ENCODE assay signal across 8 cellular contexts in genomic region chr6:36197739-36198221, GRCh38. TPM values are rescaled to one million over a fixed set of nuclear protein-coding genes. Genes with fewer than 3 reads are reported as not detected.
DNase-seq lines count a peak whose midpoint lies in the region; ATAC-seq, FAIRE-seq and TF ChIP-seq lines count a peak whose summit lies in the region.

No MANE protein-coding gene starts in this region.

- H3K9me3 Mint-ChIP-seq in glutamatergic neuron (ENCODE audit: unreplicated experiment) = peaks cover 15% of the 10 kb centered on the region

- peaks cover 13% of the 10 kb centered on the region for H3K4me1 Mint-ChIP-seq in glutamatergic neuron (ENCODE audit: low read depth, unreplicated experiment)

- peaks cover 4% of the 10 kb centered on the region for H3K27me3 Mint-ChIP-seq in glutamatergic neuron (ENCODE audit: unreplicated experiment)

- H4K20me1 ChIP-seq in HCT116 (ENCODE audit: insufficient read depth) (no peaks in the 10 kb centered on the region), SU-DHL-6 (ENCODE audit: low read depth, low read length) (no peaks in the 10 kb centered on the region)

- H3K9ac ChIP-seq in HCT116 (ENCODE audit: low read length) = peak overlapping the region; percentile 70
- peak overlapping the region; percentile 58 for H3K9ac ChIP-seq in SU-DHL-6 (ENCODE audit: low read length)
- H3K9ac ChIP-seq in skeletal muscle tissue (ENCODE audit: low read depth in 1 of 3, low read length in 3 of 3) = no peak overlapping the region

- CTCF ChIA-PET in HCT116 (lab: Charles Lee) = no interaction called here

- peaks cover 30% of the 10 kb centered on the region for H3K79me2 ChIP-seq in HCT116 (ENCODE audit: insufficient read depth, low read length)
- peaks cover 41% of the 10 kb centered on the region for H3K79me2 ChIP-seq in SU-DHL-6 (ENCODE audit: insufficient read depth, low read length)

- H2AFZ ChIP-seq in HCT116 (ENCODE audit: low read depth, low read length, poor library complexity, severe bottlenecking) = no peak overlapping the region
- no peak overlapping the region for H2AFZ ChIP-seq in SU-DHL-6 (ENCODE audit: low read depth, low read length, severe bottlenecking)

- H3K4me3 Mint-ChIP-seq in glutamatergic neuron (ENCODE audit: unreplicated experiment) = peak overlapping the region; percentile 88

- TF ChIP-seq CTCF in HCT116 (IDR thresholded peaks at IDR 0.05 in 2 of 3, conservative IDR thresholded peaks at IDR 0.05 in 1 of 3; ENCODE audit: borderline replicate concordance in 1 of 3, insufficient read depth in 1 of 3, low read depth in 2 of 3, low read length in 2 of 3) = no peak
- no peak for TF ChIP-seq CTCF in SU-DHL-6 (IDR thresholded peaks at IDR 0.05; ENCODE audit: insufficient read depth, low read length, poor library complexity, severe bottlenecking)
- TF ChIP-seq CTCF in glutamatergic neuron (IDR thresholded peaks at IDR 0.05; ENCODE audit: partially characterized antibody, unreplicated experiment) = no peak

- TF ChIP-seq RAD21 in HCT116 (IDR thresholded peaks at IDR 0.05; ENCODE audit: low read depth) = no peak

- intact Hi-C loops in HCT116 (cut with micrococcal nuclease) = loop anchor here (2.0 kb wide), 2 partner anchors 67 to 171 kb away; partner anchors contain the start of genes MAPK13 and MAPK14

- H3K27me3 ChIP-seq in HCT116 (ENCODE audit: insufficient read depth, low read length) (no peaks in the 10 kb centered on the region), SU-DHL-6 (ENCODE audit: low read length) (no peaks in the 10 kb centered on the region), skeletal muscle tissue (ENCODE audit: control insufficient read depth in 3 of 3, insufficient read depth in 3 of 3, low read length in 3 of 3) (no peaks in the 10 kb centered on the region)

- H3K4me1 ChIP-seq in HCT116 (ENCODE audit: control insufficient read depth in 1 of 2, insufficient read depth in 2 of 2, low read length in 2 of 2) (peaks cover 5 to 17% of the 10 kb centered on the region in 2 experiments; a peak in 3 of 4 replicates), skeletal muscle tissue (ENCODE audit: control insufficient read depth in 3 of 3, insufficient read depth in 3 of 3, low read length in 3 of 3) (peaks cover 12 to 16% (median 13%) of the 10 kb centered on the region in 3 donors)

- ATAC-seq in HCT116 = no peak
- ATAC-seq in GM19463 (IDR thresholded peaks at IDR 0.05; ENCODE audit: unreplicated experiment) = no peak

- POLR2A ChIA-PET in HCT116 (lab: Charles Lee) = interaction anchor here (0.7 kb wide), 1 partner anchor 68 kb away, joined by 4 read pairs; no protein-coding TSS in a partner anchor

- TF ChIP-seq POLR2A in HCT116 (IDR thresholded peaks at IDR 0.05; ENCODE audit: borderline replicate concordance, extremely low read depth, insufficient read depth, insufficient read length) = no peak

- H3K4me2 ChIP-seq in HCT116 (ENCODE audit: low read length) (peak overlapping the region; percentile 91), SU-DHL-6 (ENCODE audit: low read depth, low read length, poor library complexity, severe bottlenecking) (peak overlapping the region; percentile 60)

- H3K4me3 ChIP-seq in HCT116 (replicated peaks in 1 of 2; ENCODE audit: low read depth in 1 of 2, low read length in 2 of 2) = peak overlapping the region; percentile 53 to 70
- H3K4me3 ChIP-seq in SU-DHL-6 (ENCODE audit: insufficient read depth, low read length, poor library complexity, severe bottlenecking) = peak overlapping the region; percentile 56
- peak overlapping the region; percentile 72 to 91 (median 84) for H3K4me3 ChIP-seq in skeletal muscle tissue (ENCODE audit: low read length in 3 of 3)

- no peaks in the 10 kb centered on the region for H3K9me3 ChIP-seq in HCT116 (ENCODE audit: control insufficient read depth in 1 of 2, insufficient read depth in 1 of 2, low read depth in 1 of 2, low read length in 2 of 2)
- H3K9me3 ChIP-seq in SU-DHL-6 (ENCODE audit: insufficient read depth, low read length) = no peaks in the 10 kb centered on the region
- H3K9me3 ChIP-seq in skeletal muscle tissue (ENCODE audit: control insufficient read depth in 3 of 3, low read length in 3 of 3) = no peaks in the 10 kb centered on the region

- peaks cover 17% of the 10 kb centered on the region; the same call in 1 of the 2 replicates for H3F3A ChIP-seq in SU-DHL-6 (ENCODE audit: insufficient read depth)

- DNase-seq in HCT116 (ENCODE audit: low read depth, low spot score) = no peak
- DNase-seq in glutamatergic neuron = no peak
- DNase-seq in stimulated activated CD4-positive, alpha-beta T cell treated with anti-CD3 and anti-CD28 coated beads, Interleukin-1b, Interleukin-23, amount 100 ng/mL, for 48 hours = no peak
- DNase-seq in activated CD4-positive, alpha-beta T cell treated with anti-CD3 and anti-CD28 coated beads for 48 hours = no peak
- DNase-seq in RCC 7860 (ENCODE audit: low spot score) = no peak

- H3K36me3 ChIP-seq in HCT116 (ENCODE audit: control insufficient read depth in 1 of 2, insufficient read depth in 2 of 2, low read length in 2 of 2) = peaks cover 13 to 21% of the 10 kb centered on the region in 2 experiments; a peak in 2 of 4 replicates
- 0 out of 2 replicates have a peak, but pooled peaks cover 8% of the 10 kb centered on the region for H3K36me3 ChIP-seq in SU-DHL-6 (ENCODE audit: low read length)
- H3K36me3 ChIP-seq in skeletal muscle tissue (ENCODE audit: control insufficient read depth in 3 of 3, insufficient read depth in 3 of 3, low read length in 3 of 3) = peaks cover 15 to 26% (median 21%) of the 10 kb centered on the region in 3 donors

- BruUV-seq in HCT116 (replicated peaks; lab: Mats Ljungman, UMichigan) = TSS peak; percentile 74

- peaks cover 30% of the 10 kb centered on the region for H3K36me3 Mint-ChIP-seq in glutamatergic neuron (ENCODE audit: unreplicated experiment)

- no peak overlapping the region for H3K27ac ChIP-seq in HCT116 (ENCODE audit: low read depth, low read length)
- H3K27ac ChIP-seq in SU-DHL-6 (ENCODE audit: low read depth, low read length) = peak overlapping the region; percentile 19; the same call in 1 of the 2 replicates
- peak overlapping the region; percentile 88 for H3K27ac ChIP-seq in skeletal muscle tissue (ENCODE audit: low read depth, low read length)

- no peaks in the 10 kb centered on the region for H3K9me2 ChIP-seq in HCT116 (ENCODE audit: insufficient read depth)
- no peaks in the 10 kb centered on the region for H3K9me2 ChIP-seq in SU-DHL-6 (replicated peaks; ENCODE audit: insufficient read depth, low read length)

- RAD21 ChIA-PET in HCT116 (lab: Charles Lee; ENCODE audit: low non-redundant PET in 1 of 2, low total read pairs in 2 of 2, uncharacterized antibody in 2 of 2, unreplicated experiment in 2 of 2) = interaction anchor here in 1 of 2 experiments (0.5 kb wide), 1 partner anchor 387 kb away, joined by 5 read pairs; no protein-coding TSS in a partner anchor

- peak overlapping the region; percentile 90 for H3K27ac Mint-ChIP-seq in glutamatergic neuron (ENCODE audit: unreplicated experiment)

- FAIRE-seq in RCC 7860 (lab: Jason Lieb, UNC) = no peak

TF ChIP-seq in HCT116, 20 proteins besides CTCF, POLR2A, EP300 and RAD21:
- TF ChIP-seq ZFX (IDR thresholded peaks at IDR 0.05) (no peak), POLR2AphosphoS5 (IDR thresholded peaks at IDR 0.05; ENCODE audit: low read depth, low read length) (no peak), MAX (IDR thresholded peaks at IDR 0.05) (no peak), FOSL1 (IDR thresholded peaks at IDR 0.05; ENCODE audit: low read depth) (no peak), SRF (IDR thresholded peaks at IDR 0.05; ENCODE audit: low read depth) (no peak), EZH2 (IDR thresholded peaks at IDR 0.05) (no peak), EGR1 (IDR thresholded peaks at IDR 0.05; ENCODE audit: low read depth) (no peak), TCF7L2 (IDR thresholded peaks at IDR 0.05; ENCODE audit: borderline replicate concordance, extremely low read depth, insufficient read depth, insufficient read length) (no peak), JUND (IDR thresholded peaks at IDR 0.05) (no peak), CBX3 (IDR thresholded peaks at IDR 0.05; ENCODE audit: low read depth) (no peak), EZH2phosphoT487 (IDR thresholded peaks at IDR 0.05; ENCODE audit: borderline replicate concordance) (no peak), REST (IDR thresholded peaks at IDR 0.05; ENCODE audit: low read depth) (no peak), ELF1 (IDR thresholded peaks at IDR 0.05; ENCODE audit: borderline replicate concordance, low read depth) (no peak)

RNA-seq across cellular contexts. Expression of gene BRPF3, which starts 1.2 kb away (rescaled TPM):
- 20.3 TPM for total RNA-seq in HCT116 (2021; ENCODE audit: unreplicated experiment)
- polyA plus RNA-seq in HCT116 (2012) = 14.7 and 15.5 TPM in 2 replicates
- 36.2 TPM for total RNA-seq in glutamatergic neuron (ENCODE audit: unreplicated experiment)
- 12.5 TPM for total RNA-seq in skeletal muscle tissue

Comparison
In these comparisons a context has a peak if more than half of its experiments do, and no peak if none do; other contexts are left out.
1. H3K9ac ChIP-seq: peak in HCT116 (single experiment) and SU-DHL-6 (single experiment); none in skeletal muscle tissue (0 of 3).
2. Peak in every context shown above with its lines, with median percentiles within 50 percentile points of each other: H3K4me3 ChIP-seq.